ENCODE assay signal across 7 cellular contexts in genomic region chr18:25086876-25087275, GRCh38.
"Had no signal": no experiment of that assay in that cellular context is flagged by ENCODE, and none has a peak within 500 bp of the region (broad histone marks: within the 10 kb centered on the region; RNA-seq: fewer than 3 reads in every experiment).

No MANE protein-coding gene starts in this region.

- FAIRE-seq: G401.6, GM12891, GM12892, GM18507, GM19239 had no signal

- DNase-seq: GDM1, GF-D8 had no signal
